Comparison of ENCODE assay signal across 8 cellular contexts in genomic region chr1:44631647-44632510, GRCh38. TPM values are rescaled to one million over a fixed set of nuclear protein-coding genes. Genes with fewer than 3 reads are reported as not detected.
A peak's percentile ranks its signal among the peaks of the same experiment; 100 is the strongest.
DNase-seq lines count a peak whose midpoint lies in the region; ATAC-seq and TF ChIP-seq lines count a peak whose summit lies in the region.

No MANE protein-coding gene starts in this region.

- H3K36me3 ChIP-seq in endocrine pancreas (ENCODE audit: control insufficient read depth, insufficient read depth, low read length) (peaks cover 7% of the 10 kb centered on the region), mesodermal cell (ENCODE audit: control insufficient read depth, insufficient read depth, low read length) (peaks cover 37% of the 10 kb centered on the region)

- no peaks in the 10 kb centered on the region for H3K27me3 Mint-ChIP-seq in CD14-positive monocyte (ENCODE audit: low read depth in 3 of 3)

- WGBS in mesodermal cell (ENCODE audit: insufficient coverage in 2 of 2), 2 experiments = 2% methylated on average over 57 to 68 of the region's 86 CpGs

- H3K27ac Mint-ChIP-seq in CD14-positive monocyte = peak overlapping the region; percentile 91 to 99 (median 97)

- peaks cover 0 to 4% (median 0%) of the 10 kb centered on the region in 7 donors for H3K9me3 Mint-ChIP-seq in CD14-positive monocyte

- ATAC-seq in GM19438 (IDR thresholded peaks at IDR 0.05; ENCODE audit: low read depth, unreplicated experiment) = peak; percentile 72

- DNase-seq in CD14-positive monocyte (ENCODE audit: low spot score) = peak; percentile 88
- DNase-seq in HL-60 (ENCODE audit: low read depth in 1 of 2, low spot score in 1 of 2) = peak; percentile 89 to 90
- DNase-seq in NOMO-1 (lab: John Stamatoyannopoulos, UW; ENCODE audit: unreplicated experiment in 2 of 2) = peak; percentile 81 to 88
- peak; percentile 75 for DNase-seq in activated CD8-positive, alpha-beta memory T cell treated with anti-CD3 and anti-CD28 coated beads, Interleukin-2, amount 50 U/mL, for 1 hour (ENCODE audit: extremely low read depth)
- peak; percentile 77 for DNase-seq in stimulated activated CD8-positive, alpha-beta memory T cell treated with anti-CD3 and anti-CD28 coated beads, Interleukin-15, amount 100 ng/mL, for 24 hours (ENCODE audit: low read depth)

- TF ChIP-seq CTCF in CD14-positive monocyte (IDR thresholded peaks at IDR 0.05) = no peak
- TF ChIP-seq CTCF in HL-60 (IDR thresholded peaks at IDR 0.05; ENCODE audit: insufficient read depth, low read length) = no peak

- no peaks in the 10 kb centered on the region for H3K9me3 ChIP-seq in endocrine pancreas (ENCODE audit: control insufficient read depth, low read length)
- no peaks in the 10 kb centered on the region for H3K9me3 ChIP-seq in mesodermal cell (ENCODE audit: control insufficient read depth, low read length)

- H3K4me3 Mint-ChIP-seq in CD14-positive monocyte = peak overlapping the region; percentile 91 to 93

- intact Hi-C loops in CD14-positive monocyte (cut with micrococcal nuclease) = loop anchor here in 1 of 2 donors (1.0 to 5.0 kb wide), 2 partner anchors 40 to 278 kb away; partner anchors contain the start of genes ARMH1 and TMEM53

- H3K27me3 ChIP-seq in HL-60 (ENCODE audit: insufficient read depth, poor library complexity, severe bottlenecking) (no peaks in the 10 kb centered on the region), endocrine pancreas (ENCODE audit: control insufficient read depth, insufficient read depth, low read length) (no peaks in the 10 kb centered on the region)

- H3K27ac ChIP-seq in HL-60 (replicated peaks) = peak overlapping the region; percentile 96
- peak overlapping the region; percentile 99 for H3K27ac ChIP-seq in mesodermal cell (ENCODE audit: low read depth, low read length, severe bottlenecking)

- H3K4me3 ChIP-seq in HL-60 (replicated peaks; ENCODE audit: insufficient read depth, low read length) = peak overlapping the region; percentile 50
- peak overlapping the region; percentile 65 for H3K4me3 ChIP-seq in endocrine pancreas (ENCODE audit: control insufficient read depth, insufficient read depth, low read length)
- H3K4me3 ChIP-seq in mesodermal cell (ENCODE audit: extremely low read depth, insufficient read depth, low read length, poor library complexity, severe bottlenecking) = peak overlapping the region; percentile 63

- H3K36me3 Mint-ChIP-seq in CD14-positive monocyte = peaks cover 30 to 40% of the 10 kb centered on the region in 2 donors

- H3K4me1 ChIP-seq in endocrine pancreas (ENCODE audit: control insufficient read depth, insufficient read depth, low read length) (no peaks in the 10 kb centered on the region), mesodermal cell (ENCODE audit: control insufficient read depth, insufficient read depth, low read length, poor library complexity, severe bottlenecking) (peaks cover 3% of the 10 kb centered on the region)

- H3K9ac ChIP-seq in endocrine pancreas (ENCODE audit: control insufficient read depth, insufficient read depth, low read length) = peak overlapping the region; percentile 47

- H3K4me1 Mint-ChIP-seq in CD14-positive monocyte = peaks cover 31% of the 10 kb centered on the region

RNA-seq across cellular contexts. Expression of gene TMEM53, which starts 42.4 kb away (rescaled TPM):
- polyA plus RNA-seq in CD14-positive monocyte = 1 to 10 TPM; 8.6 to 8.8 TPM
- 9.3 TPM for polyA plus RNA-seq in mesodermal cell (2013, experiment 1 of 2)
- polyA plus RNA-seq in mesodermal cell (2013, experiment 2 of 2) = 9.7 TPM

RNA-seq across cellular contexts. Expression of gene ARMH1, which starts 42.6 kb away (rescaled TPM):
- 10 to 100 TPM; 14.7 to 15.8 TPM for polyA plus RNA-seq in CD14-positive monocyte
- 3.6 TPM for polyA plus RNA-seq in mesodermal cell (2013, experiment 1 of 2)
- 1.3 TPM for polyA plus RNA-seq in mesodermal cell (2013, experiment 2 of 2)

Comparison
In these comparisons a context has a peak if more than half of its experiments do, and no peak if none do; other contexts are left out.
1. Peak in every context shown above with its lines: DNase-seq, ATAC-seq, H3K4me3 ChIP-seq and H3K27ac ChIP-seq.